8 cellular contexts compared by ENCODE assay signal in the genomic region with DNA sequence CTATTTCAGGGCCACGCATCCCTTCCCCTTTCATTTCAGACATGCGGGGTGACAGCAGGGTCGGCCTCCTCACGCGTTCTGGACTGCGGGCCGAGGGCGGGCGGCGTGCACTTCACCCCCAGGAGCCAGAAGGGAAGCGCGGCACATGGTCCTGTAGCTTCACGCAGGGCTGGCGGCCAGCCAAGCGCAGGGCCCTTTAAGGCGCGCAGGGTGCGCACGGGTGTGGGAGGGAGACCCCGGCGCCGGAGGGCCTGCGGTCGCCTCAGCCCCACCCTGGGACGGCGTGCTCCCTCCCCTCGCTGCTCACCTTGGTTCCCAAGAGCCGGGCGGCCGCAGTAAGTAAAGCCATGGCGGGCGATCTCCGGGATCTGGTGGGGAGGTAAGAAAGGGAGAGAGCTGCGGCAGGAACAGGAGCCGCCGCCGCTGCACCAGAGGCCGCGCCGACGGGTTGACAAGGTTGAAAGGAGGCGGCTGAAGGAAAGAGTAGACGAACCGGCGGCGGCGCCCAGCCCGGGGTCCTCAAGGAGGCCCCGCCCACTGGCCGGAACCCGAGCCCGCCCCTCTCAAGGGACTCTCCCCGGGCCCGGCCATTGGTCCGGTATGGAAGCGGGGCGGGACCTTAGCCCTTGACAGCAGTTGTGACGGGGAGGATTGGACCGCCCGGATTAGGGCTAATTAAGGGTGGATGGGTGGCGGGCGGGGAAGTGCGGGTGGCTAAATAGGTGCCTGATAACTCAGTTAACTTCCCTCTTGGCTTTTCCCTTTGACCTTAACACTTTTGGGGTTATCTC. TPM values are rescaled to one million over a fixed set of nuclear protein-coding genes. Genes with fewer than 3 reads are reported as not detected.
DNase-seq lines count a peak whose midpoint lies in the region; ATAC-seq and TF ChIP-seq lines count a peak whose summit lies in the region.

A gene (minus strand): TSS at position 478 of the 791 bp plus-strand sequence. CDS start 129 bp downstream, at position 349.

- H3K4me1 Mint-ChIP-seq in endothelial cell (ENCODE audit: unreplicated experiment) = peaks cover 10% of the 10 kb centered on the region

- peaks cover 56% of the 10 kb centered on the region for H3K79me2 ChIP-seq in OCI-LY3 (ENCODE audit: low read length)

- H3K9ac ChIP-seq in OCI-LY3 (ENCODE audit: low read length) = peak within 1 kb of the TSS; percentile 87

- H2AFZ ChIP-seq in OCI-LY3 (ENCODE audit: low read depth, low read length) = peak within 1 kb of the TSS; percentile 90; the same call in 1 of the 2 replicates

- no peaks in the 10 kb centered on the region for H3K9me3 Mint-ChIP-seq in endothelial cell (ENCODE audit: unreplicated experiment)

- peak within 1 kb of the TSS; percentile 77 for H3K27ac Mint-ChIP-seq in endothelial cell (ENCODE audit: unreplicated experiment)

- H3K4me2 ChIP-seq in OCI-LY3 (ENCODE audit: low read length) = peak within 1 kb of the TSS; percentile 100

- no peaks in the 10 kb centered on the region for H3K9me3 ChIP-seq in OCI-LY3 (ENCODE audit: insufficient read depth, low read length)

- no peaks in the 10 kb centered on the region for H3K27me3 ChIP-seq in OCI-LY3 (ENCODE audit: low read depth, low read length)

- peak within 1 kb of the TSS; percentile 97 for H3K4me3 Mint-ChIP-seq in endothelial cell (ENCODE audit: unreplicated experiment)

- peaks cover 6% of the 10 kb centered on the region for H3K36me3 Mint-ChIP-seq in endothelial cell (ENCODE audit: low read depth, unreplicated experiment)

- peaks cover 52% of the 10 kb centered on the region for H3K4me1 ChIP-seq in OCI-LY3 (ENCODE audit: low read length)

- H3K27ac ChIP-seq in OCI-LY3 (ENCODE audit: low read length) = peak within 1 kb of the TSS; percentile 76

- H3K27me3 Mint-ChIP-seq in endothelial cell (ENCODE audit: unreplicated experiment) = peaks cover 7% of the 10 kb centered on the region

- no peak for TF ChIP-seq CTCF in OCI-LY3 (IDR thresholded peaks at IDR 0.05; ENCODE audit: low read depth, low read length)
- TF ChIP-seq CTCF in endothelial cell (IDR thresholded peaks at IDR 0.05; ENCODE audit: unreplicated experiment) = no peak

- peak; percentile 99 for DNase-seq in D341Med (ENCODE audit: low spot score)
- peak; percentile 95 for DNase-seq in HuH-7 (ENCODE audit: low spot score)
- DNase-seq in activated CD8-positive, alpha-beta memory T cell treated with anti-CD3 and anti-CD28 coated beads, Interleukin-2, amount 50 U/mL, for 48 hours = peak; percentile 97
- peak; percentile 97 for DNase-seq in endothelial cell (ENCODE audit: low spot score)
- DNase-seq in midbrain (lab: John Stamatoyannopoulos, UW) = peak; percentile 98
- DNase-seq in stimulated activated CD8-positive, alpha-beta memory T cell treated with anti-CD3 and anti-CD28 coated beads, Interleukin-2, amount 100 ng/mL, for 1 hour (ENCODE audit: low read depth in 2 of 2) = peak; percentile 94 to 97

- 0 out of 2 replicates have a peak, but pooled peaks cover 3% of the 10 kb centered on the region for H4K20me1 ChIP-seq in OCI-LY3 (ENCODE audit: insufficient read depth, low read length)

- peaks cover 10% of the 10 kb centered on the region for H3K36me3 ChIP-seq in OCI-LY3 (replicated peaks; ENCODE audit: low read depth, low read length)

- ATAC-seq in GM21515 (IDR thresholded peaks at IDR 0.05; ENCODE audit: unreplicated experiment) = peak; percentile 88

- H3K4me3 ChIP-seq in OCI-LY3 (ENCODE audit: low read length) = peak within 1 kb of the TSS; percentile 85

RNA-seq across cellular contexts. Expression of the gene that starts here (rescaled TPM):
- total RNA-seq in endothelial cell (ENCODE audit: unreplicated experiment) = 187 TPM

Comparison
In these comparisons a context has a peak if more than half of its experiments do, and no peak if none do; other contexts are left out.
1. Peak in every context shown above with its lines: DNase-seq, ATAC-seq, H3K4me3 ChIP-seq and H3K27ac ChIP-seq.